ENCODE assay signal across 23 cellular contexts in the genomic region with DNA sequence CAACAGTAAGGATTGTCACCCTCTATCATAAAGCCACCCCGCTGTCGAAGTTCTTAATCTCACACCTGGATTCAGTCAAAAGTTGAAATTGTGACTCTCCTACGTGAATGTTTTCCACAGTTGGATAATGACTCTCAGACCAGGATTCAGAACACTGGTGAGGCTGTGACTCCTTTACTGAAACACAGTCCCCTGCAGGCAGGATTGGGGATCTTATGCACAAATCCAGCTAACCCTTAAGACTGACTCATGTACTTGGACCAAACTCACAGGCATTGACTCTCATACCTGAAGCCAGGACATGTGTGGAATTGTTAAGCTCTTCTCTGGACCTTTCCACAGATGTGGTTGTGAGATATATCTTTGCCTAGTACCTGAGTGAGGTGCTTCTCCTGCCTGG.
"Had no signal": no experiment of that assay in that cellular context is flagged by ENCODE, and none has a peak within 500 bp of the region (broad histone marks: within the 10 kb centered on the region; RNA-seq: fewer than 3 reads in every experiment).

No MANE protein-coding gene starts in this region.

- DNase-seq: activated CD4-positive, alpha-beta T cell treated with anti-CD3 and anti-CD28 coated beads for 4 hours; activated CD8-positive, alpha-beta memory T cell treated with anti-CD3 and anti-CD28 coated beads, Interleukin-2, amount 50 U/mL, for 4 hours; activated CD8-positive, alpha-beta T cell treated with anti-CD3 and anti-CD28 coated beads for 36 hours; activated naive CD4-positive, alpha-beta T cell treated with anti-CD3 and anti-CD28 coated beads, Interleukin-2, amount 50 U/mL, for 16 hours; activated naive CD8-positive, alpha-beta T cell treated with anti-CD3 and anti-CD28 coated beads, Interleukin-2, amount 10 ng/mL, durations not matched to agents 7 days and 5 days; adrenal gland; anterior cingulate cortex; MM.1S; NCI-H1105; NCI-H1436; NCI-H1694 treated with DMSO at 0.1 percent for 48 hours; NCI-H510A treated with DMSO at 0.1 percent for 48 hours; NCI-H69; NK-92 treated with Interleukin-12 subunit alpha and Interleukin-12 subunit beta, amount 100 ng/mL, for 24 hours; OCI-M1; Peyer's patch; Right ventricle myocardium superior; SJCRH30; SK-N-SH had no signal

- H3K9me2 ChIP-seq: SK-N-SH had no signal

- H3K27ac Mint-ChIP-seq: activated CD8-positive, alpha-beta T cell treated with anti-CD3 and anti-CD28 coated beads for 36 hours; activated naive CD8-positive, alpha-beta T cell treated with anti-CD3 and anti-CD28 coated beads, Interleukin-2, amount 10 ng/mL, durations not matched to agents 7 days and 5 days had no signal

- H3K27me3 Mint-ChIP-seq: activated CD8-positive, alpha-beta T cell treated with anti-CD3 and anti-CD28 coated beads for 36 hours; activated naive CD8-positive, alpha-beta T cell treated with anti-CD3 and anti-CD28 coated beads, Interleukin-2, amount 10 ng/mL, durations not matched to agents 7 days and 5 days; central memory CD8-positive, alpha-beta T cell had no signal

- H3K4me1 ChIP-seq: adrenal gland, Peyer's patch, SJCRH30 had no signal

- H3K9me3 ChIP-seq: adrenal gland, SJCRH30, SK-N-SH had no signal

- H3K4me2 ChIP-seq: KMS-11, SK-N-SH had no signal

- H3K4me3 ChIP-seq: adrenal gland, Peyer's patch, SJCRH30 had no signal

- H3K27ac ChIP-seq: adrenal gland, KMS-11, Peyer's patch, RWPE1, SJCRH30 had no signal

- H3K9ac ChIP-seq: KMS-11, SK-N-SH had no signal

- H3K4me1 Mint-ChIP-seq: central memory CD8-positive, alpha-beta T cell had no signal

- H3K9me3 Mint-ChIP-seq: activated CD8-positive, alpha-beta T cell treated with anti-CD3 and anti-CD28 coated beads for 36 hours; central memory CD8-positive, alpha-beta T cell had no signal

- H3K36me3 ChIP-seq: adrenal gland, Peyer's patch, SJCRH30 had no signal

- H3K36me3 Mint-ChIP-seq: activated naive CD8-positive, alpha-beta T cell treated with anti-CD3 and anti-CD28 coated beads, Interleukin-2, amount 10 ng/mL, durations not matched to agents 7 days and 5 days had no signal

- H3K27me3 ChIP-seq: adrenal gland, Peyer's patch, SJCRH30 had no signal

- H3K4me3 Mint-ChIP-seq: activated CD8-positive, alpha-beta T cell treated with anti-CD3 and anti-CD28 coated beads for 36 hours; activated naive CD8-positive, alpha-beta T cell treated with anti-CD3 and anti-CD28 coated beads, Interleukin-2, amount 10 ng/mL, durations not matched to agents 7 days and 5 days; central memory CD8-positive, alpha-beta T cell had no signal

- ATAC-seq: activated CD4-positive, CD25-positive, alpha-beta regulatory T cell treated with anti-CD3 and anti-CD28 coated beads, Interleukin-2, amount 50 U/mL, for 24 hours; activated CD8-positive, alpha-beta T cell treated with anti-CD3 and anti-CD28 coated beads for 36 hours had no signal
